In genomic region chr13:27064252-27064995, GRCh38 we compare ENCODE assay signal across 1 cellular context.
TF ChIP-seq lines count a peak whose summit lies in the region.

No MANE protein-coding gene starts in this region.

TF ChIP-seq in GM23338, 12 proteins besides CTCF, POLR2A, EP300 and RAD21:
- no peak for TF ChIP-seq ZNF462 (CRISPR knock-in tag; IDR thresholded peaks at IDR 0.05)
- TF ChIP-seq ZNF114 (CRISPR knock-in tag; IDR thresholded peaks at IDR 0.05): no peak
- no peak for TF ChIP-seq POLR2AphosphoS5 (IDR thresholded peaks at IDR 0.05; ENCODE audit: low read depth)
- no peak for TF ChIP-seq STAT1 (IDR thresholded peaks at IDR 0.05; ENCODE audit: unreplicated experiment)
- no peak for TF ChIP-seq JUNB (IDR thresholded peaks at IDR 0.05; ENCODE audit: unreplicated experiment)
- TF ChIP-seq EZH2 (IDR thresholded peaks at IDR 0.05; ENCODE audit: low read depth, unreplicated experiment): no peak
- no peak for TF ChIP-seq REST (IDR thresholded peaks at IDR 0.05; ENCODE audit: unreplicated experiment)
- no peak for TF ChIP-seq EZH2phosphoT487 (IDR thresholded peaks at IDR 0.05; ENCODE audit: unreplicated experiment)
